In genomic region chr7:18302077-18302476, GRCh38 we compare ENCODE assay signal across 33 cellular contexts.
"Had no signal": no experiment of that assay in that cellular context is flagged by ENCODE, and none has a peak within 500 bp of the region (broad histone marks: within the 10 kb centered on the region; RNA-seq: fewer than 3 reads in every experiment).

No MANE protein-coding gene starts in this region.

- H3K27me3 Mint-ChIP-seq: activated CD4-positive, alpha-beta T cell treated with anti-CD3 and anti-CD28 coated beads for 36 hours; activated T-cell treated with anti-CD3 and anti-CD28 coated beads, Interleukin-2, amount 50 U/mL, for 24 hours had no signal

- H3K36me3 Mint-ChIP-seq: activated naive CD4-positive, alpha-beta T cell treated with anti-CD3 and anti-CD28 coated beads, Interleukin-2, amount 50 U/mL, for 72 hours; WTC11 had no signal

- DNase-seq: activated CD4-positive, alpha-beta T cell treated with anti-CD3 and anti-CD28 coated beads for 36 hours; activated CD4-positive, alpha-beta T cell treated with anti-CD3 and anti-CD28 coated beads, Interleukin-2, amount 10 ng/mL, durations not matched to agents 7 days and 5 days; activated CD4-positive, alpha-beta T cell treated with anti-CD3 and anti-CD28 coated beads, Interleukin-2, amount 50 U/mL, for 48 hours; activated CD8-positive, alpha-beta T cell treated with anti-CD3 and anti-CD28 coated beads, Interleukin-2, amount 10 ng/mL, durations not matched to agents 7 days and 5 days; activated gamma-delta T cell; activated naive CD4-positive, alpha-beta T cell treated with anti-CD3 and anti-CD28 coated beads for 36 hours; activated T-cell treated with anti-CD3 and anti-CD28 coated beads, Interleukin-2, amount 50 U/mL, for 24 hours; adrenal gland; body of pancreas; cerebellar nuclear complex; Kasumi-1; KG1; MM.1S; NCI-H1092; NCI-H1436 treated with DMSO at 0.1 percent for 48 hours; NCI-H1694 treated with DMSO at 0.1 percent for 48 hours; NCI-H2029; NCI-H510A; NCI-H748 treated with DMSO at 0.1 percent for 48 hours; NK-92 treated with Interleukin-12 subunit alpha and Interleukin-12 subunit beta, amount 100 ng/mL, for 24 hours; PC-3; Peyer's patch; RPMI8226; SHP77 treated with DMSO at 0.1 percent for 48 hours; SK-N-SH had no signal

- H3K9me3 ChIP-seq: adrenal gland, body of pancreas, breast epithelium, Peyer's patch, SJSA1, SK-N-SH had no signal

- ATAC-seq: activated CD4-positive, alpha-beta T cell treated with anti-CD3 and anti-CD28 coated beads for 36 hours; activated CD4-positive, CD25-positive, alpha-beta regulatory T cell treated with anti-CD3 and anti-CD28 coated beads, Interleukin-2, amount 50 U/mL, for 24 hours; activated CD8-positive, alpha-beta T cell treated with anti-CD3 and anti-CD28 coated beads, Interleukin-2, amount 10 ng/mL, durations not matched to agents 7 days and 5 days; activated naive CD4-positive, alpha-beta T cell treated with anti-CD3 and anti-CD28 coated beads, Interleukin-2, amount 50 U/mL, for 72 hours; body of pancreas; PC-3; WTC11 had no signal

- H3K4me3 Mint-ChIP-seq: activated CD4-positive, alpha-beta T cell treated with anti-CD3 and anti-CD28 coated beads for 36 hours; activated CD4-positive, alpha-beta T cell treated with anti-CD3 and anti-CD28 coated beads, Interleukin-2, amount 10 ng/mL, durations not matched to agents 7 days and 5 days; activated CD8-positive, alpha-beta T cell treated with anti-CD3 and anti-CD28 coated beads, Interleukin-2, amount 10 ng/mL, durations not matched to agents 7 days and 5 days; activated naive CD4-positive, alpha-beta T cell treated with anti-CD3 and anti-CD28 coated beads for 36 hours; activated T-cell treated with anti-CD3 and anti-CD28 coated beads, Interleukin-2, amount 50 U/mL, for 24 hours; T-helper 1 cell treated with Interleukin-12 subunit alpha and Interleukin-12 subunit beta and Interleukin-4 antibody, amounts not matched to agents 30 μg/mL and 1 μg/mL, for 36 hours; T-helper 2 cell treated with Interferon-gamma antibody and Interleukin-4, amounts not matched to agents 5 μg/mL and 100 μg/mL, for 36 hours; WTC11 had no signal

- H3K4me1 ChIP-seq: adrenal gland, body of pancreas, breast epithelium, Peyer's patch, SJSA1 had no signal

- H3K27ac ChIP-seq: adrenal gland, body of pancreas, breast epithelium, Peyer's patch, SJSA1 had no signal

- H3K4me1 Mint-ChIP-seq: activated CD4-positive, alpha-beta T cell treated with anti-CD3 and anti-CD28 coated beads for 36 hours; activated CD4-positive, alpha-beta T cell treated with anti-CD3 and anti-CD28 coated beads, Interleukin-2, amount 10 ng/mL, durations not matched to agents 7 days and 5 days had no signal

- H3K4me3 ChIP-seq: adrenal gland, body of pancreas, breast epithelium, Peyer's patch, SJSA1 had no signal

- H3K27ac Mint-ChIP-seq: activated CD4-positive, alpha-beta T cell treated with anti-CD3 and anti-CD28 coated beads for 36 hours; activated CD4-positive, alpha-beta T cell treated with anti-CD3 and anti-CD28 coated beads, Interleukin-2, amount 10 ng/mL, durations not matched to agents 7 days and 5 days; activated CD8-positive, alpha-beta T cell treated with anti-CD3 and anti-CD28 coated beads, Interleukin-2, amount 10 ng/mL, durations not matched to agents 7 days and 5 days; activated naive CD4-positive, alpha-beta T cell treated with anti-CD3 and anti-CD28 coated beads for 36 hours; activated naive CD4-positive, alpha-beta T cell treated with anti-CD3 and anti-CD28 coated beads, Interleukin-2, amount 50 U/mL, for 72 hours; activated T-cell treated with anti-CD3 and anti-CD28 coated beads, Interleukin-2, amount 50 U/mL, for 24 hours; activated T-helper 2 cell treated with anti-CD3 and anti-CD28 coated beads, Interferon-gamma antibody, Interleukin-2, Interleukin-4, amounts not matched to agents 10 μg/mL and 5 μg/mL and 100 μg/mL, durations not matched to agents 14 hours and 24 hours and 36 hours; T-helper 1 cell treated with Interleukin-12 subunit alpha and Interleukin-12 subunit beta and Interleukin-4 antibody, amounts not matched to agents 30 μg/mL and 1 μg/mL, for 36 hours; T-helper 2 cell treated with Interferon-gamma antibody and Interleukin-4, amounts not matched to agents 5 μg/mL and 100 μg/mL, for 36 hours; WTC11 had no signal

- H3K36me3 ChIP-seq: adrenal gland, breast epithelium, Peyer's patch, SJSA1 had no signal

- H3K9me3 Mint-ChIP-seq: activated CD4-positive, alpha-beta T cell treated with anti-CD3 and anti-CD28 coated beads, Interleukin-2, amount 10 ng/mL, durations not matched to agents 7 days and 5 days; activated naive CD4-positive, alpha-beta T cell treated with anti-CD3 and anti-CD28 coated beads for 36 hours; activated naive CD4-positive, alpha-beta T cell treated with anti-CD3 and anti-CD28 coated beads, Interleukin-2, amount 50 U/mL, for 72 hours; activated T-cell treated with anti-CD3 and anti-CD28 coated beads, Interleukin-2, amount 50 U/mL, for 24 hours; activated T-helper 2 cell treated with anti-CD3 and anti-CD28 coated beads, Interferon-gamma antibody, Interleukin-2, Interleukin-4, amounts not matched to agents 10 μg/mL and 5 μg/mL and 100 μg/mL, durations not matched to agents 14 hours and 24 hours and 36 hours; T-helper 1 cell treated with Interleukin-12 subunit alpha and Interleukin-12 subunit beta and Interleukin-4 antibody, amounts not matched to agents 30 μg/mL and 1 μg/mL, for 36 hours; T-helper 2 cell treated with Interferon-gamma antibody and Interleukin-4, amounts not matched to agents 5 μg/mL and 100 μg/mL, for 36 hours; WTC11 had no signal

- H3K27me3 ChIP-seq: adrenal gland, body of pancreas, breast epithelium, Peyer's patch, SJSA1 had no signal
